Comparison of ENCODE assay signal across 20 cellular contexts in the genomic region with DNA sequence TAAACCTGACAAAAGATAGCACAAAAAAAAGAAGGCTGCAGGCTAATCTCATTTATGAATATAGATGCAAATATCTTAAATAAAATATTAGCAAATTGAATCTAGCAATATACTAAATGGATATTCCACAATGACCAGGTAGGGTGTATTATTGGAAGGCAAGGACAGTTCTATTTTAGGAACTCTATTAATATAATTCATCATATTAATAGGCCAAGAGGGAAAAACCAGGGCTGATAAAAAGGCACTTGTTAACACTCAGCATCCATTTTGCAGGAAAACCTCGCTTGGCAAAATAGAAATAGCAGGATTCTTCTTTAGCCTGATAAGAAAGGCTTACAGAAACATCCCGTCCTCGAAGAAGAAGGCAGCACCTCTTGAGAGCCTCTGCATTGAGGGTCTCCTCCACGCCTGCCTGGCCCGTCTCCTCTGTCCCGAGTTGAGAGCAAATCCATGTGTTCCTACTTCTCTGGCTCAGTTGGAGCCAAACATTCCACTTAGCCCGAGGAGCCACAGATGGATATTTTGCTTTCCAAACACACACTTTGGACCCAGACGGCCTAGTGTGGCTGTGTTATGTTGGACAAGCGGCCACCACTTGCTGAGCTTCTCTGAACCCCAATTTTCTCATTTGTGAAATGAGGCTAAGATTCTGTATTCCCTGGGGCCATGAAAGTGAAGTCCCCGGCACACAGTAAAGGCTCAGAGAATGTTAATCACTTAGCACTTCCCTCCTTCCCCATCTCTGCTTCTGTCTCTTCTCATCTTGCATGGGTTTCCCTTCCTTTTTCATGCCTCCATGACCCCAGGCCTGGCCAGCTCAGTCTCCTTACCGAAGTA.
DNase-seq lines count a peak whose midpoint lies in the region; ATAC-seq, FAIRE-seq and TF ChIP-seq lines count a peak whose summit lies in the region.
"Had no signal": no experiment of that assay in that cellular context is flagged by ENCODE, and none has a peak within 500 bp of the region (broad histone marks: within the 10 kb centered on the region; RNA-seq: fewer than 3 reads in every experiment).

No MANE protein-coding gene starts in this region.

- H3T11ph ChIP-seq in H9 (ENCODE audit: low read length) = no peak overlapping the region

- TF ChIP-seq POLR2A in GM12878 (IDR thresholded peaks at IDR 0.05; ENCODE audit: low read depth, low read length) (no peak), stomach (IDR thresholded peaks at IDR 0.05) (no peak)

- no peak overlapping the region for H3K23ac ChIP-seq in H9 (ENCODE audit: insufficient read length, low read depth, low read length)

- H4K91ac ChIP-seq in H9 (ENCODE audit: insufficient read length, low read depth, low read length) = peak overlapping the region; percentile 58

- H3K4me3 Mint-ChIP-seq in H9 = no peak overlapping the region
- H3K4me3 Mint-ChIP-seq: CD8-positive, alpha-beta T cell; effector memory CD8-positive, alpha-beta T cell; HFFc6 had no signal

- SMC1A ChIA-PET in GM12878 (lab: Charles Lee; ENCODE audit: uncharacterized antibody, unreplicated experiment) = interaction anchor here (0.5 kb wide), 1 partner anchor 381 kb away, joined by 3 read pairs; no protein-coding TSS in a partner anchor

- H3K79me2 ChIP-seq in H9 (ENCODE audit: insufficient read depth, low read length) (no peaks in the 10 kb centered on the region), GM12878 (ENCODE audit: control insufficient read depth, insufficient read depth, low read length) (no peaks in the 10 kb centered on the region), Karpas-422 (ENCODE audit: low read length) (no peaks in the 10 kb centered on the region), PC-9 (ENCODE audit: low read depth) (no peaks in the 10 kb centered on the region)

- RAD21 ChIA-PET in GM12878 (lab: Charles Lee; ENCODE audit: unreplicated experiment) = no interaction called here

- CTCF ChIA-PET in GM12878 (lab: Yijun Ruan, JAX) = interaction anchor here (1.2 to 1.4 kb wide), 2 partner anchors 8 to 563 kb away, joined by 3 read pairs; no protein-coding TSS in a partner anchor
- CTCF ChIA-PET in PC-9 (lab: Charles Lee) = no interaction called here

- no peak overlapping the region for H3K4ac ChIP-seq in H9 (ENCODE audit: low read depth, low read length)

- no peak overlapping the region for H3K27ac ChIP-seq in H9 (ENCODE audit: insufficient read length, low read depth, low read length)
- H3K27ac ChIP-seq in GM12878 (ENCODE audit: control insufficient read depth, insufficient read depth) = no peak overlapping the region
- no peak overlapping the region for H3K27ac ChIP-seq in stomach
- no peak overlapping the region for H3K27ac ChIP-seq in Karpas-422 (ENCODE audit: low read length)
- no peak overlapping the region for H3K27ac ChIP-seq in PC-9
- H3K27ac ChIP-seq: ovary, suprapubic skin had no signal

- no peak overlapping the region for H2BK5ac ChIP-seq in H9 (ENCODE audit: insufficient read length, low read length)

- H3F3A ChIP-seq in PC-9 (ENCODE audit: insufficient read depth, low read depth) = no peaks in the 10 kb centered on the region

- DNase-seq in H9 = peak; percentile 14
- peak; percentile 2 for DNase-seq in GM12878 (ENCODE audit: low read depth, low spot score)
- peak; percentile 8 for DNase-seq in iPS-NIHi7 (ENCODE audit: extremely low spot score)
- DNase-seq in stomach = peak; percentile 9
- no peak for DNase-seq in Karpas-422
- DNase-seq in PC-9 = no peak
- DNase-seq: effector memory CD8-positive, alpha-beta T cell; GDM1; HFFc6; NCI-H1092 treated with DMSO at 0.1 percent for 48 hours; NCI-H2081; NCI-H446 had no signal

- POLR2A ChIA-PET in GM12878 (lab: Charles Lee) = no interaction called here
- POLR2A ChIA-PET in PC-9 (lab: Charles Lee; ENCODE audit: unreplicated experiment) = no interaction called here

- no peak overlapping the region for H3K14ac ChIP-seq in H9 (ENCODE audit: insufficient read depth, low read length)

- TF ChIP-seq EP300 in GM12878 (IDR thresholded peaks at IDR 0.05; ENCODE audit: borderline replicate concordance in 1 of 2, control insufficient read depth in 1 of 2, low read depth in 2 of 2, low read length in 2 of 2) (no peak), stomach (IDR thresholded peaks at IDR 0.05) (no peak)

- H2AFZ ChIP-seq in H9 (ENCODE audit: low read length) (no peak overlapping the region), GM12878 (ENCODE audit: control insufficient read depth, low read depth, low read length) (no peak overlapping the region), Karpas-422 (ENCODE audit: low read length) (no peak overlapping the region), PC-9 (no peak overlapping the region)

- no peaks in the 10 kb centered on the region; a peak in 1 of 7 replicates for H3K36me3 Mint-ChIP-seq in H9 (ENCODE audit: insufficient read depth in 1 of 3, low read depth in 3 of 3)
- H3K36me3 Mint-ChIP-seq: CD8-positive, alpha-beta T cell had no signal

- no peak overlapping the region for H3K4me3 ChIP-seq in GM12878
- H3K4me3 ChIP-seq in stomach = no peak overlapping the region
- H3K4me3 ChIP-seq in Karpas-422 (ENCODE audit: low read length) = no peak overlapping the region
- no peak overlapping the region for H3K4me3 ChIP-seq in PC-9
- H3K4me3 ChIP-seq: ovary, suprapubic skin had no signal

- H3K27me3 Mint-ChIP-seq in H9 (ENCODE audit: low read depth) = peaks cover 72% of the 10 kb centered on the region

- H2BK20ac ChIP-seq in H9 (ENCODE audit: low read depth, low read length, poor library complexity, severe bottlenecking) = no peak overlapping the region

- peaks cover 7% of the 10 kb centered on the region; the same call in 1 of the 2 replicates for H3K27me3 ChIP-seq in H9 (ENCODE audit: insufficient read depth, low read length)
- H3K27me3 ChIP-seq in GM12878 (replicated peaks in 1 of 2; ENCODE audit: control insufficient read depth in 2 of 2, insufficient read depth in 2 of 2, low read length in 1 of 2) = no peaks in the 10 kb centered on the region
- peaks cover 0 to 28% (median 20%) of the 10 kb centered on the region in 3 donors for H3K27me3 ChIP-seq in stomach
- H3K27me3 ChIP-seq in Karpas-422 (ENCODE audit: low read length) = 0 out of 2 replicates have a peak, but pooled peaks cover 2% of the 10 kb centered on the region
- H3K27me3 ChIP-seq in PC-9 (ENCODE audit: insufficient read depth, low read depth) = peaks cover 92% of the 10 kb centered on the region
- H3K27me3 ChIP-seq: ovary had no signal

- H2BK120ac ChIP-seq in H9 (ENCODE audit: low read depth, low read length, poor library complexity, severe bottlenecking) = no peak overlapping the region

- TF ChIP-seq CTCF in H9 (conservative IDR thresholded peaks at IDR 0.05) (no peak), GM12878 (IDR thresholded peaks at IDR 0.05 in 2 of 3, conservative IDR thresholded peaks at IDR 0.05 in 1 of 3; ENCODE audit: control insufficient read depth in 2 of 3, extremely low read depth in 1 of 3, insufficient read depth in 1 of 3, low read depth in 3 of 3, low read length in 3 of 3) (no peak), stomach (IDR thresholded peaks at IDR 0.05) (no peak), PC-9 (conservative IDR thresholded peaks at IDR 0.05) (no peak)

- H4K8ac ChIP-seq in H9 (replicated peaks; ENCODE audit: insufficient read length, low read depth, low read length) = no peak overlapping the region

- no peaks in the 10 kb centered on the region for H3K23me2 ChIP-seq in H9 (ENCODE audit: insufficient read length, low read depth, low read length, poor library complexity, severe bottlenecking)

- BruUV-seq in GM12878 (replicated peaks; lab: Mats Ljungman, UMichigan) = no TSS peak
- BruUV-seq in PC-9 (replicated peaks; lab: Mats Ljungman, UMichigan) = no TSS peak

- H3K9ac ChIP-seq in H9 (ENCODE audit: extremely low read depth, insufficient read length, low read length) = no peak overlapping the region
- no peak overlapping the region for H3K9ac ChIP-seq in GM12878 (ENCODE audit: control insufficient read depth, insufficient read depth, low read length)
- no peak overlapping the region for H3K9ac ChIP-seq in Karpas-422 (ENCODE audit: low read length)

- H3K36me3 ChIP-seq in GM12878 (ENCODE audit: control insufficient read depth in 2 of 2, insufficient read depth in 2 of 2, low read length in 1 of 2) = no peaks in the 10 kb centered on the region
- H3K36me3 ChIP-seq in stomach = no peaks in the 10 kb centered on the region
- H3K36me3 ChIP-seq in Karpas-422 (ENCODE audit: insufficient read depth, low read length) = no peaks in the 10 kb centered on the region
- H3K36me3 ChIP-seq in PC-9 (ENCODE audit: low read depth) = no peaks in the 10 kb centered on the region
- H3K36me3 ChIP-seq: ovary, suprapubic skin had no signal

- H4K20me1 ChIP-seq in H9 (ENCODE audit: control insufficient read depth, insufficient read depth, insufficient read length) = no peaks in the 10 kb centered on the region
- no peaks in the 10 kb centered on the region for H4K20me1 ChIP-seq in GM12878 (ENCODE audit: control insufficient read depth, insufficient read depth)
- H4K20me1 ChIP-seq in Karpas-422 (ENCODE audit: insufficient read depth, low read depth, low read length) = 0 out of 2 replicates have a peak, but pooled peaks cover 4% of the 10 kb centered on the region
- no peaks in the 10 kb centered on the region for H4K20me1 ChIP-seq in PC-9 (ENCODE audit: insufficient read depth)

- no peak overlapping the region for H3K56ac ChIP-seq in H9 (ENCODE audit: insufficient read length, low read depth, low read length)

- no peak overlapping the region for H3K27ac Mint-ChIP-seq in H9
- H3K27ac Mint-ChIP-seq: CD8-positive, alpha-beta T cell; effector memory CD8-positive, alpha-beta T cell; HFFc6 had no signal

- intact Hi-C loops in GM12878 (cut with micrococcal nuclease; ENCODE audit: unreplicated experiment) = loop anchor here (10.0 kb wide), 1 partner anchor 350 kb away; no protein-coding TSS in a partner anchor
- intact Hi-C loops in stomach (cut with DNase I; ENCODE audit: low total_unique reads) = no loop called here
- intact Hi-C loops in PC-9 (cut with micrococcal nuclease; ENCODE audit: unreplicated experiment) = no loop called here

- H3K4me2 ChIP-seq in H9 (ENCODE audit: insufficient read depth, insufficient read length, low read length) = no peak overlapping the region
- H3K4me2 ChIP-seq in GM12878 (ENCODE audit: control insufficient read depth, insufficient read depth) = no peak overlapping the region
- H3K4me2 ChIP-seq in Karpas-422 (ENCODE audit: low read depth, low read length, poor library complexity, severe bottlenecking) = no peak overlapping the region
- no peak overlapping the region for H3K4me2 ChIP-seq in PC-9

- FAIRE-seq in GM12878 (lab: Jason Lieb, UNC) = no peak
- FAIRE-seq: frontal cortex, keratinocyte, TTC549 had no signal

- H3K9me2 ChIP-seq in Karpas-422 (replicated peaks; ENCODE audit: insufficient read depth, low read length) (no peaks in the 10 kb centered on the region), PC-9 (ENCODE audit: insufficient read depth) (no peaks in the 10 kb centered on the region)

- TF ChIP-seq RAD21 in GM12878 (IDR thresholded peaks at IDR 0.05; ENCODE audit: insufficient read depth, low read depth, low read length) = no peak

- H3K18ac ChIP-seq in H9 (ENCODE audit: insufficient read length, low read depth, low read length) = no peak overlapping the region

- H2BK15ac ChIP-seq in H9 (ENCODE audit: low read depth, low read length) = no peak overlapping the region

- no peak overlapping the region for H2BK12ac ChIP-seq in H9 (ENCODE audit: insufficient read length, low read depth, low read length)

- no CpG with 5 or more reads among the region's 11 CpGs for WGBS in H9 (ENCODE audit: extremely low coverage, insufficient read length, low lambda C conversion rate)
- WGBS in GM12878 (ENCODE audit: insufficient coverage, insufficient replicate concordance, low lambda C conversion rate, missing lambda C conversion rate) = 19% methylated on average over 11 of the region's 11 CpGs
- WGBS in stomach, 5 donors = 54 to 70% (median 64%) methylated on average over 11 of the region's 11 CpGs

- H3K9me3 ChIP-seq in H9 (ENCODE audit: control insufficient read depth, low read depth, low read length) = no peaks in the 10 kb centered on the region
- H3K9me3 ChIP-seq in GM12878 (replicated peaks; ENCODE audit: control insufficient read depth, insufficient read depth, low read length) = no peaks in the 10 kb centered on the region; the same call in 2 of the 3 replicates
- peaks cover 0 to 7% (median 0%) of the 10 kb centered on the region in 4 donors for H3K9me3 ChIP-seq in stomach
- no peaks in the 10 kb centered on the region for H3K9me3 ChIP-seq in Karpas-422 (ENCODE audit: low read length)
- H3K9me3 ChIP-seq in PC-9 (ENCODE audit: insufficient read depth, low read depth) = no peaks in the 10 kb centered on the region
- H3K9me3 ChIP-seq: ovary had no signal

- peaks cover 4% of the 10 kb centered on the region in 2 experiments; a peak in 4 of 5 replicates for H3K9me3 Mint-ChIP-seq in H9
- H3K9me3 Mint-ChIP-seq: effector memory CD8-positive, alpha-beta T cell; HFFc6 had no signal

- ATAC-seq in GM12878 (no peak; the same call in 2 of the 3 replicates), HG03095 (IDR thresholded peaks at IDR 0.05; ENCODE audit: unreplicated experiment) (no peak)
- ATAC-seq: CD8-positive, alpha-beta T cell; effector memory CD8-positive, alpha-beta T cell; esophagus mucosa had no signal

- no peaks in the 10 kb centered on the region for H3K79me1 ChIP-seq in H9 (ENCODE audit: insufficient read depth, low read depth, low read length, poor library complexity, severe bottlenecking)

- no peaks in the 10 kb centered on the region; the same call in 1 of the 2 replicates for H3K4me1 ChIP-seq in H9 (ENCODE audit: insufficient read depth, low read length)
- H3K4me1 ChIP-seq in GM12878 (ENCODE audit: control insufficient read depth, insufficient read depth, low read length) = no peaks in the 10 kb centered on the region
- H3K4me1 ChIP-seq in stomach = peaks cover 0 to 6% (median 0%) of the 10 kb centered on the region in 4 donors
- H3K4me1 ChIP-seq in Karpas-422 (ENCODE audit: low read length) = peaks cover 6% of the 10 kb centered on the region
- no peaks in the 10 kb centered on the region for H3K4me1 ChIP-seq in PC-9 (replicated peaks; ENCODE audit: insufficient read depth)
- H3K4me1 ChIP-seq: suprapubic skin had no signal

- H2AK5ac ChIP-seq in H9 (ENCODE audit: insufficient read length, low read length) = no peak overlapping the region

- H3K4me1 Mint-ChIP-seq in H9 = peaks cover 13% of the 10 kb centered on the region in 2 experiments

- no peak overlapping the region for H4K5ac ChIP-seq in H9 (ENCODE audit: insufficient read length, low read depth, low read length)

- in situ Hi-C loops in GM12878 (cut with MboI) = loop anchor here (10.0 kb wide), 1 partner anchor 340 kb away; no protein-coding TSS in a partner anchor

Comparison
In these comparisons a context has a peak if more than half of its experiments do, and no peak if none do; other contexts are left out.
1. DNase-seq: peak in H9 (single experiment), GM12878 (single experiment), iPS-NIHi7 (single experiment) and stomach (single experiment); none in Karpas-422 (single experiment) and PC-9 (0 of 2).